Comparison of ENCODE assay signal across 1 cellular context in genomic region chr16:67936876-67937605, GRCh38.
TF ChIP-seq lines count a peak whose summit lies in the region.

No MANE protein-coding gene starts in this region.

TF ChIP-seq in HepG2, 621 proteins besides CTCF, POLR2A, EP300 and RAD21:
- no peak for TF ChIP-seq SIN3B (IDR thresholded peaks at IDR 0.05; ENCODE audit: low read length)
- TF ChIP-seq ZNF7 (CRISPR knock-in tag; IDR thresholded peaks at IDR 0.05), result peak; percentile 56; the same call in 1 of the 2 replicates
- no peak for TF ChIP-seq ZFP82 (CRISPR knock-in tag; IDR thresholded peaks at IDR 0.05; ENCODE audit: borderline replicate concordance)
- TF ChIP-seq MED8 (CRISPR knock-in tag; IDR thresholded peaks at IDR 0.05; ENCODE audit: insufficient replicate concordance), result peak; percentile 22
- TF ChIP-seq HBP1 (CRISPR knock-in tag; IDR thresholded peaks at IDR 0.05; ENCODE audit: low read depth), result 0 out of 2 replicates have a peak, but pooled peaks have one; percentile 46
- 0 out of 2 replicates have a peak, but pooled peaks have one; percentile 6 for TF ChIP-seq ZNF629 (CRISPR knock-in tag; conservative IDR thresholded peaks at IDR 0.05)
- no peak for TF ChIP-seq FLYWCH1 (CRISPR knock-in tag; IDR thresholded peaks at IDR 0.05)
- no peak for TF ChIP-seq CBFB (CRISPR knock-in tag; IDR thresholded peaks at IDR 0.05)
- no peak for TF ChIP-seq MYC (CRISPR knock-in tag; IDR thresholded peaks at IDR 0.05; ENCODE audit: borderline replicate concordance)
- TF ChIP-seq POLR2G (IDR thresholded peaks at IDR 0.05; ENCODE audit: low read depth, low read length), result peak; percentile 19; the same call in 1 of the 2 replicates
- 0 out of 2 replicates have a peak, but pooled peaks have one; percentile 14 for TF ChIP-seq ZNF337 (CRISPR knock-in tag; IDR thresholded peaks at IDR 0.05; ENCODE audit: borderline replicate concordance, low read depth)
- peak; percentile 26; the same call in 1 of the 2 replicates for TF ChIP-seq POLR2AphosphoS2 (IDR thresholded peaks at IDR 0.05; ENCODE audit: low read depth, low read length)
- TF ChIP-seq PRDM10 (CRISPR knock-in tag; IDR thresholded peaks at IDR 0.05; ENCODE audit: low read depth), result 0 out of 2 replicates have a peak, but pooled peaks have one; percentile 23
- TF ChIP-seq ZNF607 (CRISPR knock-in tag; IDR thresholded peaks at IDR 0.05; ENCODE audit: borderline replicate concordance), result 0 out of 2 replicates have a peak, but pooled peaks have one; percentile 34
- peak; percentile 1 for TF ChIP-seq ASH2L (IDR thresholded peaks at IDR 0.05; ENCODE audit: insufficient read length, low read depth, low read length)
- TF ChIP-seq ZNF580 (CRISPR knock-in tag; IDR thresholded peaks at IDR 0.05; ENCODE audit: borderline replicate concordance, low read depth), result 0 out of 2 replicates have a peak, but pooled peaks have one; percentile 12
- no peak for TF ChIP-seq MIER3 (CRISPR knock-in tag; IDR thresholded peaks at IDR 0.05; ENCODE audit: borderline replicate concordance)
- no peak for TF ChIP-seq ZNF761 (CRISPR knock-in tag; conservative IDR thresholded peaks at IDR 0.05)
- no peak for TF ChIP-seq ZMYM2 (CRISPR knock-in tag; IDR thresholded peaks at IDR 0.05)
- 0 out of 2 replicates have a peak, but pooled peaks have one; percentile 47 for TF ChIP-seq NPAS2 (CRISPR knock-in tag; IDR thresholded peaks at IDR 0.05; ENCODE audit: borderline replicate concordance)
- TF ChIP-seq RNF219 (CRISPR knock-in tag; IDR thresholded peaks at IDR 0.05), result no peak
- peak; percentile 47; the same call in 1 of the 2 replicates for TF ChIP-seq ZNF232 (CRISPR knock-in tag; IDR thresholded peaks at IDR 0.05; ENCODE audit: borderline replicate concordance)
- 0 out of 2 replicates have a peak, but pooled peaks have one; percentile 12 for TF ChIP-seq NR2F6 (IDR thresholded peaks at IDR 0.05)
- TF ChIP-seq NR2F6 (CRISPR knock-in tag; IDR thresholded peaks at IDR 0.05), result no peak
- no peak for TF ChIP-seq GABPA (IDR thresholded peaks at IDR 0.05; ENCODE audit: low read depth, low read length)
- TF ChIP-seq GABPA (CRISPR knock-in tag; IDR thresholded peaks at IDR 0.05; ENCODE audit: low read depth), result peak; percentile 17; the same call in 1 of the 2 replicates
- no peak for TF ChIP-seq ADNP (CRISPR knock-in tag; IDR thresholded peaks at IDR 0.05)
- 0 out of 2 replicates have a peak, but pooled peaks have one; percentile 12 for TF ChIP-seq ZNF441 (CRISPR knock-in tag; IDR thresholded peaks at IDR 0.05; ENCODE audit: borderline replicate concordance)
- TF ChIP-seq SNAI1 (CRISPR knock-in tag; IDR thresholded peaks at IDR 0.05; ENCODE audit: borderline replicate concordance), result no peak
- TF ChIP-seq ZNF781 (CRISPR knock-in tag; IDR thresholded peaks at IDR 0.05; ENCODE audit: borderline replicate concordance, not compliant biosample characterization), result no peak
- TF ChIP-seq SSRP1 (CRISPR knock-in tag; IDR thresholded peaks at IDR 0.05), result peak; percentile 83
- no peak for TF ChIP-seq SMAD3 (CRISPR knock-in tag; IDR thresholded peaks at IDR 0.05)
- TF ChIP-seq TMF1 (CRISPR knock-in tag; IDR thresholded peaks at IDR 0.05; ENCODE audit: low read depth), result no peak
- TF ChIP-seq PATZ1 (CRISPR knock-in tag; IDR thresholded peaks at IDR 0.05), result 0 out of 2 replicates have a peak, but pooled peaks have one; percentile 6
- TF ChIP-seq RAD51 (IDR thresholded peaks at IDR 0.05; ENCODE audit: borderline replicate concordance), result no peak
- 0 out of 2 replicates have a peak, but pooled peaks have one; percentile 70 for TF ChIP-seq THAP7 (CRISPR knock-in tag; IDR thresholded peaks at IDR 0.05)
- TF ChIP-seq ZFP90 (CRISPR knock-in tag; IDR thresholded peaks at IDR 0.05; ENCODE audit: borderline replicate concordance), result no peak
- 0 out of 2 replicates have a peak, but pooled peaks have one; percentile 22 for TF ChIP-seq ZNF576 (CRISPR knock-in tag; IDR thresholded peaks at IDR 0.05)
- no peak for TF ChIP-seq SP4 (CRISPR knock-in tag; IDR thresholded peaks at IDR 0.05)
- TF ChIP-seq DNMT3B (CRISPR knock-in tag; conservative IDR thresholded peaks at IDR 0.05), result 0 out of 2 replicates have a peak, but pooled peaks have one; percentile 3
- TF ChIP-seq PREB (CRISPR knock-in tag; IDR thresholded peaks at IDR 0.05), result no peak
- 0 out of 2 replicates have a peak, but pooled peaks have one; percentile 7 for TF ChIP-seq MTERF4 (CRISPR knock-in tag; IDR thresholded peaks at IDR 0.05)
- peak; percentile 89 for TF ChIP-seq ZC3H13 (CRISPR knock-in tag; IDR thresholded peaks at IDR 0.05)
- TF ChIP-seq PRMT3 (CRISPR knock-in tag; IDR thresholded peaks at IDR 0.05; ENCODE audit: borderline replicate concordance, low read depth), result no peak
- TF ChIP-seq ZNF317 (CRISPR knock-in tag; IDR thresholded peaks at IDR 0.05), result no peak
- no peak for TF ChIP-seq ZFP36L1 (CRISPR knock-in tag; IDR thresholded peaks at IDR 0.05)
- TF ChIP-seq ATF5 (CRISPR knock-in tag; IDR thresholded peaks at IDR 0.05; ENCODE audit: low read depth), result no peak
- no peak for TF ChIP-seq MEIS2 (CRISPR knock-in tag; IDR thresholded peaks at IDR 0.05)
- TF ChIP-seq ZNF614 (CRISPR knock-in tag; IDR thresholded peaks at IDR 0.05; ENCODE audit: borderline replicate concordance), result 0 out of 2 replicates have a peak, but pooled peaks have one; percentile 10
- TF ChIP-seq IRF2 (CRISPR knock-in tag; IDR thresholded peaks at IDR 0.05), result 0 out of 2 replicates have a peak, but pooled peaks have one; percentile 4
- TF ChIP-seq ZNF652 (CRISPR knock-in tag; IDR thresholded peaks at IDR 0.05; ENCODE audit: borderline replicate concordance, low read depth), result 0 out of 2 replicates have a peak, but pooled peaks have one; percentile 11
- TF ChIP-seq ZSCAN12 (CRISPR knock-in tag; IDR thresholded peaks at IDR 0.05), result no peak
- peak; percentile 70 for TF ChIP-seq NR0B2 (CRISPR knock-in tag; IDR thresholded peaks at IDR 0.05)
- no peak for TF ChIP-seq ZNF563 (CRISPR knock-in tag; IDR thresholded peaks at IDR 0.05)
- TF ChIP-seq HNRNPH1 (optimal IDR thresholded peaks at IDR 0.05; ENCODE audit: low read depth, low read length), result peak; percentile 43
- TF ChIP-seq KMT2A (CRISPR knock-in tag; IDR thresholded peaks at IDR 0.05), result 0 out of 2 replicates have a peak, but pooled peaks have one; percentile 0
